ENCODE assay signal across 2 cellular contexts in the genomic region with DNA sequence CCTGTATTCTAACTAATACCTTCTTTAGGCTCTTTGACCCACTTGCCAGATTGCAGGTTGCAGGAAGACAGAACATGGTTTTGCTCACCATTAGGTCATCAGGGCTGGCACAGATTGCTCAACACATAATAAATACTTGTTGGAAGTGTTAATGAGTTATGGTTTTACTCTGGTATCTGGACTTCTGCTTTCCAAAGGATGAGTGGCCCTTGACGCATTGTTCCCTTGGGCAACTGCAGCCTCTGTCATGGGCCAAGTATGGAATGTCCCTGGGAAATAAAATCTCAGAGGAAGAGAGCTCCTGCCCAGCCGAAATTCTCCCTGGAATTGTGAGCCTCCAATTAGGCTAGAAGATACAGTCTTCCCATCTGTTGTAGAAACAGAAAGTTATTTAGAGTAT. TPM values are rescaled to one million over a fixed set of nuclear protein-coding genes. Genes with fewer than 3 reads are reported as not detected.
"Had no signal": no experiment of that assay in that cellular context is flagged by ENCODE, and none has a peak within 500 bp of the region (broad histone marks: within the 10 kb centered on the region; RNA-seq: fewer than 3 reads in every experiment).

No MANE protein-coding gene starts in this region.

RNA-seq across cellular contexts. Expression of gene RNU1-4, which starts 40.7 kb away (rescaled TPM):
- polyA plus RNA-seq: fibroblast of lung, spleen had no signal
